ENCODE assay signal across 17 cellular contexts in the genomic region with DNA sequence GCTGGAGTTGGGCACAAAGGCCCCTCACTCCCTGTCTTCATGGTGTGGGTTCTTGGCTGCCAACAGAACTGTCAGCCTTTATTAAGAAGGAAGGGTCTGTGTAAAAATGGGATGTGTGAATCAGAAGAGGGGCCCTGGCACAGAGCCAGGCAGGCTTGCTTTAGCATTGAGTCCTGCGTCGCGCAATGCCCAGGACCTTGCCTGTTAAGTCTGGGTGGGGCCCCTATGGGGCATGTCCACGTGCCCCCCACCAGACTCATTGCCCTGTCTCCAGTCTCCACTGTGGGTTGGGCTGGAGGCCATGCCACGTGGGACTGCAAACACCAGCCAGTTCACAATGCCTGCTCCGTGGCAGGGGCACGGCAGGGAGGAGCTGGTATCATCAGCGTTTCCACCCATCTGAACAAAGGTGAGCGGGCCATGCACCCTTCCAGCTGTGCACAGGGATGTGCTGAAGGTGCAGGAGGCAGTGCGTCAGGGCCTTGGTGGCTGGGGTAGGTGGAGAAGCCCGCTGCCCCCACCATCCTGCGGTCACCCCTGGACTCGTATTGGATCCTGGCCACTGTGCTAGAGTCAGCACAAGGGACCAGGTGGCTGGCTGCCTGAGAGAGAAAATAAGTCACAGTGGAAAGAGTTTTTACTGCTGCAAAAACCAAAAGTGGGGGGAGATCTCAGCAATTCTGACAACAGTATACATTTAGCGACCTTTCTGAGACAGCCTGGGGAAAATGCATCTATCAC.
DNase-seq lines count a peak whose midpoint lies in the region; ATAC-seq and TF ChIP-seq lines count a peak whose summit lies in the region.
"Had no signal": no experiment of that assay in that cellular context is flagged by ENCODE, and none has a peak within 500 bp of the region (broad histone marks: within the 10 kb centered on the region; RNA-seq: fewer than 3 reads in every experiment).

No MANE protein-coding gene starts in this region.

- H3K4me3 ChIP-seq in GM23248 (no peak overlapping the region), IMR-90 (ENCODE audit: insufficient read depth, low read depth, low read length) (no peak overlapping the region), astrocyte of the spinal cord (ENCODE audit: low read depth, low read length) (no peak overlapping the region), spleen (no peak overlapping the region), MM.1S (ENCODE audit: low read length) (no peak overlapping the region)
- H3K4me3 ChIP-seq: SJSA1 had no signal

- peaks cover 0 to 11% of the 10 kb centered on the region in 2 experiments; a peak in 1 of 4 replicates for H3K79me1 ChIP-seq in IMR-90 (ENCODE audit: low read depth in 1 of 2, low read length in 2 of 2)

- no peak overlapping the region for H2AK5ac ChIP-seq in IMR-90 (ENCODE audit: low read depth, low read length)

- no peak overlapping the region for H4K8ac ChIP-seq in IMR-90 (ENCODE audit: low read depth in 2 of 2, low read length in 2 of 2)

- H2AFZ ChIP-seq in GM23248 (no peak overlapping the region), IMR-90 (replicated peaks; ENCODE audit: low read length, poor library complexity) (no peak overlapping the region), MM.1S (ENCODE audit: low read length) (no peak overlapping the region)

- peaks cover 3% of the 10 kb centered on the region; the same call in 1 of the 2 replicates for H3K9me1 ChIP-seq in IMR-90 (ENCODE audit: insufficient read depth, low read length)

- POLR2A ChIA-PET in IMR-90 (lab: Charles Lee; ENCODE audit: unreplicated experiment) = no interaction called here

- BruUV-seq in IMR-90 (replicated peaks; lab: Mats Ljungman, UMichigan) = no TSS peak

- H3K9me2 ChIP-seq in GM23248 (ENCODE audit: insufficient read depth) (no peaks in the 10 kb centered on the region), MM.1S (replicated peaks; ENCODE audit: insufficient read depth, low read length) (no peaks in the 10 kb centered on the region)

- H3K56ac ChIP-seq in IMR-90 (ENCODE audit: extremely low read depth, insufficient read depth, low read length) = no peak overlapping the region

- TF ChIP-seq CTCF in IMR-90 (conservative IDR thresholded peaks at IDR 0.05; ENCODE audit: low read depth, low read length) (no peak), astrocyte of the spinal cord (IDR thresholded peaks at IDR 0.05; ENCODE audit: low read depth, low read length) (no peak), spleen (IDR thresholded peaks at IDR 0.05 in 8 of 11, conservative IDR thresholded peaks at IDR 0.05 in 3 of 11) (no peak), MM.1S (IDR thresholded peaks at IDR 0.05; ENCODE audit: low read length) (no peak)

- H3F3A ChIP-seq in GM23248 (ENCODE audit: insufficient read depth) (peaks cover 52% of the 10 kb centered on the region), MM.1S (ENCODE audit: insufficient read depth, low read length) (no peaks in the 10 kb centered on the region)

- H3K36me3 ChIP-seq in GM23248 (ENCODE audit: low read depth) (peaks cover 35% of the 10 kb centered on the region; the same call in 1 of the 2 replicates), IMR-90 (ENCODE audit: control insufficient read depth, insufficient read depth, low read length) (peaks cover 28% of the 10 kb centered on the region), spleen (peaks cover 0 to 60% (median 14%) of the 10 kb centered on the region in 6 donors), MM.1S (replicated peaks; ENCODE audit: insufficient read depth, low read length) (no peaks in the 10 kb centered on the region)

- peak overlapping the region; percentile 43 for H3K9ac ChIP-seq in GM23248
- H3K9ac ChIP-seq in IMR-90 (ENCODE audit: low read depth, low read length) = no peak overlapping the region
- H3K9ac ChIP-seq in MM.1S (ENCODE audit: low read length) = no peak overlapping the region

- no peak overlapping the region for H2BK5ac ChIP-seq in IMR-90 (ENCODE audit: low read depth, low read length, poor library complexity, severe bottlenecking)

- H2AK9ac ChIP-seq in IMR-90 (replicated peaks; ENCODE audit: low read depth, low read length, poor library complexity) = peak overlapping the region; percentile 51

- H3K27ac ChIP-seq in GM23248 (peak overlapping the region; percentile 88), IMR-90 (ENCODE audit: insufficient read depth, low read length) (no peak overlapping the region), spleen (no peak overlapping the region), MM.1S (ENCODE audit: low read length) (no peak overlapping the region)
- H3K27ac ChIP-seq: SJSA1 had no signal

- ATAC-seq in IMR-90 (ENCODE audit: low read depth) = no peak
- ATAC-seq: PC-3 had no signal

- intact Hi-C loops in IMR-90 (cut with micrococcal nuclease) (no loop called here), spleen (cut with DNase I; ENCODE audit: low total_unique reads) (no loop called here)

- H3K4me1 ChIP-seq in GM23248 (ENCODE audit: insufficient read depth) = peaks cover 72% of the 10 kb centered on the region
- H3K4me1 ChIP-seq in IMR-90 (ENCODE audit: control insufficient read depth, insufficient read depth, low read length) = peaks cover 4% of the 10 kb centered on the region
- peaks cover 0 to 38% (median 25%) of the 10 kb centered on the region in 6 donors for H3K4me1 ChIP-seq in spleen
- H3K4me1 ChIP-seq in MM.1S (ENCODE audit: low read length) = no peaks in the 10 kb centered on the region

- 92 to 95% methylated on average over 14 of the region's 14 CpGs for WGBS in GM23248 (ENCODE audit: low coverage in 1 of 2, low lambda C conversion rate in 2 of 2, missing lambda C conversion rate in 2 of 2), 2 experiments
- WGBS in IMR-90 (ENCODE audit: extremely low coverage in 2 of 2, insufficient read length in 1 of 2), 2 experiments = 96% methylated on average over 4 of the region's 14 CpGs; no CpG with 5 or more reads in 1 of the 2 experiments
- WGBS in spleen, 5 donors = 95 to 97% (median 95%) methylated on average over 10 to 14 of the region's 14 CpGs

- H3K27me3 ChIP-seq in GM23248 (replicated peaks; ENCODE audit: insufficient read depth) (no peaks in the 10 kb centered on the region), IMR-90 (ENCODE audit: control insufficient read depth, insufficient read depth, low read length) (no peaks in the 10 kb centered on the region), spleen (replicated peaks in 1 of 7) (peaks cover 0 to 4% (median 0%) of the 10 kb centered on the region in 7 donors), MM.1S (replicated peaks; ENCODE audit: insufficient read depth, low read length) (no peaks in the 10 kb centered on the region)
- H3K27me3 ChIP-seq: SJSA1 had no signal

- H4K91ac ChIP-seq in IMR-90 (ENCODE audit: insufficient read depth, low read depth, low read length) = no peak overlapping the region

- H3K9me3 ChIP-seq in GM23248 (ENCODE audit: low read depth) = no peaks in the 10 kb centered on the region
- H3K9me3 ChIP-seq in IMR-90 (ENCODE audit: control insufficient read depth, insufficient read depth, low read length) = no peaks in the 10 kb centered on the region
- H3K9me3 ChIP-seq in spleen = no peaks in the 10 kb centered on the region
- no peaks in the 10 kb centered on the region for H3K9me3 ChIP-seq in MM.1S (replicated peaks; ENCODE audit: insufficient read depth, low read length)
- H3K9me3 ChIP-seq: SJSA1 had no signal

- H4K20me1 ChIP-seq in GM23248 (ENCODE audit: insufficient read depth) = no peaks in the 10 kb centered on the region
- H4K20me1 ChIP-seq in IMR-90 (ENCODE audit: insufficient read depth, low read length) = peaks cover 17% of the 10 kb centered on the region
- no peaks in the 10 kb centered on the region for H4K20me1 ChIP-seq in MM.1S (ENCODE audit: insufficient read depth, low read length)

- in situ Hi-C loops in GM23248 (cut with MboI) = loop anchor here (10.0 kb wide), 2 partner anchors 194 to 604 kb away; no protein-coding TSS in a partner anchor
- in situ Hi-C loops in IMR-90 (cut with MboI; ENCODE audit: low sequenced_read_pairs) = loop anchor here (5.0 kb wide), 1 partner anchor 606 kb away; no protein-coding TSS in a partner anchor
- in situ Hi-C loops in astrocyte of the spinal cord (cut with HindIII; ENCODE audit: low sequenced_read_pairs) = no loop called here

- DNase-seq in GM23248 (no peak), IMR-90 (no peak), astrocyte of the spinal cord (ENCODE audit: low read depth, low spot score) (peak; percentile 44), spleen (peak; percentile 73), MM.1S (no peak), HuH-7.5 (ENCODE audit: low spot score) (no peak), COLO668 (lab: John Stamatoyannopoulos, UW; ENCODE audit: unreplicated experiment) (no peak)
- DNase-seq: CD8-positive, alpha-beta memory T cell; DMS79 treated with DMSO at 0.1 percent for 48 hours; Kasumi-1; NCI-H1105 treated with DMSO at 0.1 percent for 48 hours; NCI-H1694 treated with DMSO at 0.1 percent for 48 hours; NCI-H2171; NCI-H446; NCI-H748 treated with DMSO at 0.1 percent for 48 hours; PC-3 had no signal

- no peak for TF ChIP-seq RAD21 in IMR-90 (IDR thresholded peaks at IDR 0.05; ENCODE audit: low read length)

- H3K14ac ChIP-seq in IMR-90 (replicated peaks; ENCODE audit: low read depth, low read length) = no peak overlapping the region

- H2BK15ac ChIP-seq in IMR-90 (ENCODE audit: low read depth, low read length) = no peak overlapping the region

- H3K23ac ChIP-seq in IMR-90 (ENCODE audit: low read depth, low read length) = no peak overlapping the region

- no peak overlapping the region for H3K4ac ChIP-seq in IMR-90 (ENCODE audit: low read depth, low read length)

- H3K79me2 ChIP-seq in GM23248 (ENCODE audit: insufficient read depth) (peaks cover 48% of the 10 kb centered on the region), MM.1S (ENCODE audit: low read length) (no peaks in the 10 kb centered on the region)

- CTCF ChIA-PET in IMR-90 (lab: Yijun Ruan, JAX) = interaction anchor here (0.5 to 1.1 kb wide), 3 partner anchors 187 to 1071 kb away, joined by 3 to 4 read pairs (median 3); no protein-coding TSS in a partner anchor

- TF ChIP-seq POLR2A in IMR-90 (IDR thresholded peaks at IDR 0.05; ENCODE audit: low read depth, low read length) (no peak), spleen (IDR thresholded peaks at IDR 0.05) (no peak)

- no peak overlapping the region for H2BK120ac ChIP-seq in IMR-90 (ENCODE audit: low read depth, low read length)

- no peak overlapping the region for H2BK20ac ChIP-seq in IMR-90 (ENCODE audit: low read depth, low read length)

- no peak overlapping the region for H3K18ac ChIP-seq in IMR-90 (ENCODE audit: low read depth, low read length)

- no peak overlapping the region for H4K5ac ChIP-seq in IMR-90 (ENCODE audit: low read depth, low read length)

- dilution Hi-C loops in IMR-90 (cut with HindIII; ENCODE audit: low sequenced_read_pairs, unreplicated experiment) = no loop called here

- H3K4me2 ChIP-seq in GM23248 (ENCODE audit: unreplicated experiment) = no peak overlapping the region
- H3K4me2 ChIP-seq in IMR-90 (ENCODE audit: low read depth, low read length) = no peak overlapping the region
- no peak overlapping the region for H3K4me2 ChIP-seq in MM.1S (ENCODE audit: low read depth, low read length)

TF ChIP-seq in IMR-90, 13 proteins besides CTCF, POLR2A, EP300 and RAD21 (continues in another document):
- no peak for TF ChIP-seq MAFK (IDR thresholded peaks at IDR 0.05; ENCODE audit: low read depth, low read length)
- TF ChIP-seq BHLHE40 (IDR thresholded peaks at IDR 0.05; ENCODE audit: low read depth, low read length) = no peak
- no peak for TF ChIP-seq CHD1 (IDR thresholded peaks at IDR 0.05; ENCODE audit: low read depth, low read length)
- no peak for TF ChIP-seq CEBPB (IDR thresholded peaks at IDR 0.05; ENCODE audit: low read depth, low read length)

Comparison
In these comparisons a context has a peak if more than half of its experiments do, and no peak if none do; other contexts are left out.
1. DNase-seq: peak in astrocyte of the spinal cord (single experiment) and spleen (single experiment); none in GM23248 (single experiment), IMR-90 (single experiment), MM.1S (single experiment), HuH-7.5 (single experiment) and COLO668 (single experiment).